Comparison of ENCODE assay signal across 1 cellular context in the genomic region with DNA sequence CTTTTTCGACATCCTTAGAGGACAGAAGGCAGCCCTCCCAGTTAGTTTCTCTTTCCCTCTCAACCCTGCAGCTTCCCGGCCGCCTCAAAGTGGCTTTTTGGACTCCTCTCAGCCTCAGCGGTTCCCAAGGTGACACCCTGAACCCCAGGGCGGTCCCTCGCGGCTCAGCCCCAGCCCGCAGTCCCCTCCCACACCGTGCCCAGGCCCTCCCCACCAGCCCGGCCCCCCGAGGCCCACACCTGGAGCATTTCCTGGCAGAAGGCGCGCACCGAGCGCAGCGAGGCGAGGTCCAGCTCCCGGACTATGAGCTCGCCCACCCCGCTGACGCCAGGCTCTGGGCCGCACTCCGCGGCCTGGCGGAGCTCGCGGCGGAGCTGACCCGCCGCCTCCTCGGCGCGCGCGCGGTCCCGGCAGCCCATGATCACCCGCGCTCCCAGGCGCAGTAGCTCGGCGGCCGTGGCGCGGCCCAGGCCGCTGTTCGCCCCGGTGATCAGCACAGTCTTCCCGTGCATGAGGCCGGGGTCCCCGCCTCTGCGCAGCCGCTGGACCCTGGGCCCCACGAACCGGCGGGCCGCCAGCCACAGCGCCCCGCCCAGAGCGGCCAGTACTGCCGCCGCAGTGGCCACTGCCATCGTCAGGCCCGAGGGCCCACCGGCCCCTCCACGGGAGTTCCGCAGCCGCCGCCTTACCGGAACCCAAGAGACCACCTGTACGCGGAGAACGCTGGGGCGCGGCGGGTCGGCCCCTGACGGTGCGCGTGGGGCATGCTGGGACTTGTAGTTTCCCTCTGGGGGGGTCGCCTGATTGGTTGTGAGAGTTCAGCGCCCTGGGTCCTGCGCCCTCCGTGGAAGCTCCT.
A peak's percentile ranks its signal among the peaks of the same experiment; 100 is the strongest.
TF ChIP-seq lines count a peak whose summit lies in the region.

A gene with protein sequence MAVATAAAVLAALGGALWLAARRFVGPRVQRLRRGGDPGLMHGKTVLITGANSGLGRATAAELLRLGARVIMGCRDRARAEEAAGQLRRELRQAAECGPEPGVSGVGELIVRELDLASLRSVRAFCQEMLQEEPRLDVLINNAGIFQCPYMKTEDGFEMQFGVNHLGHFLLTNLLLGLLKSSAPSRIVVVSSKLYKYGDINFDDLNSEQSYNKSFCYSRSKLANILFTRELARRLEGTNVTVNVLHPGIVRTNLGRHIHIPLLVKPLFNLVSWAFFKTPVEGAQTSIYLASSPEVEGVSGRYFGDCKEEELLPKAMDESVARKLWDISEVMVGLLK (minus strand): TSS at position 713 of the 856 bp plus-strand sequence. CDS start 81 bp downstream, at position 632.

TF ChIP-seq in K562, 482 proteins besides CTCF, POLR2A, EP300 and RAD21 (continued from another document and continues in another):
- TF ChIP-seq SIN3B (IDR thresholded peaks at IDR 0.05; ENCODE audit: low read depth), result peak; percentile 53
- no peak for TF ChIP-seq RBM34 (IDR thresholded peaks at IDR 0.05; ENCODE audit: borderline replicate concordance, insufficient read depth, low read length)
- TF ChIP-seq, protein P1, sequence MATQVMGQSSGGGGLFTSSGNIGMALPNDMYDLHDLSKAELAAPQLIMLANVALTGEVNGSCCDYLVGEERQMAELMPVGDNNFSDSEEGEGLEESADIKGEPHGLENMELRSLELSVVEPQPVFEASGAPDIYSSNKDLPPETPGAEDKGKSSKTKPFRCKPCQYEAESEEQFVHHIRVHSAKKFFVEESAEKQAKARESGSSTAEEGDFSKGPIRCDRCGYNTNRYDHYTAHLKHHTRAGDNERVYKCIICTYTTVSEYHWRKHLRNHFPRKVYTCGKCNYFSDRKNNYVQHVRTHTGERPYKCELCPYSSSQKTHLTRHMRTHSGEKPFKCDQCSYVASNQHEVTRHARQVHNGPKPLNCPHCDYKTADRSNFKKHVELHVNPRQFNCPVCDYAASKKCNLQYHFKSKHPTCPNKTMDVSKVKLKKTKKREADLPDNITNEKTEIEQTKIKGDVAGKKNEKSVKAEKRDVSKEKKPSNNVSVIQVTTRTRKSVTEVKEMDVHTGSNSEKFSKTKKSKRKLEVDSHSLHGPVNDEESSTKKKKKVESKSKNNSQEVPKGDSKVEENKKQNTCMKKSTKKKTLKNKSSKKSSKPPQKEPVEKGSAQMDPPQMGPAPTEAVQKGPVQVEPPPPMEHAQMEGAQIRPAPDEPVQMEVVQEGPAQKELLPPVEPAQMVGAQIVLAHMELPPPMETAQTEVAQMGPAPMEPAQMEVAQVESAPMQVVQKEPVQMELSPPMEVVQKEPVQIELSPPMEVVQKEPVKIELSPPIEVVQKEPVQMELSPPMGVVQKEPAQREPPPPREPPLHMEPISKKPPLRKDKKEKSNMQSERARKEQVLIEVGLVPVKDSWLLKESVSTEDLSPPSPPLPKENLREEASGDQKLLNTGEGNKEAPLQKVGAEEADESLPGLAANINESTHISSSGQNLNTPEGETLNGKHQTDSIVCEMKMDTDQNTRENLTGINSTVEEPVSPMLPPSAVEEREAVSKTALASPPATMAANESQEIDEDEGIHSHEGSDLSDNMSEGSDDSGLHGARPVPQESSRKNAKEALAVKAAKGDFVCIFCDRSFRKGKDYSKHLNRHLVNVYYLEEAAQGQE (CRISPR knock-in tag; IDR thresholded peaks at IDR 0.05; ENCODE audit: low read depth), result peak; percentile 61; the same call in 1 of the 2 replicates
- TF ChIP-seq ZC3H11A (IDR thresholded peaks at IDR 0.05; ENCODE audit: low read depth, low read length), result no peak
- peak; percentile 77 for TF ChIP-seq NFYB (IDR thresholded peaks at IDR 0.05; ENCODE audit: extremely low read depth, insufficient read length)
- TF ChIP-seq, protein P2, sequence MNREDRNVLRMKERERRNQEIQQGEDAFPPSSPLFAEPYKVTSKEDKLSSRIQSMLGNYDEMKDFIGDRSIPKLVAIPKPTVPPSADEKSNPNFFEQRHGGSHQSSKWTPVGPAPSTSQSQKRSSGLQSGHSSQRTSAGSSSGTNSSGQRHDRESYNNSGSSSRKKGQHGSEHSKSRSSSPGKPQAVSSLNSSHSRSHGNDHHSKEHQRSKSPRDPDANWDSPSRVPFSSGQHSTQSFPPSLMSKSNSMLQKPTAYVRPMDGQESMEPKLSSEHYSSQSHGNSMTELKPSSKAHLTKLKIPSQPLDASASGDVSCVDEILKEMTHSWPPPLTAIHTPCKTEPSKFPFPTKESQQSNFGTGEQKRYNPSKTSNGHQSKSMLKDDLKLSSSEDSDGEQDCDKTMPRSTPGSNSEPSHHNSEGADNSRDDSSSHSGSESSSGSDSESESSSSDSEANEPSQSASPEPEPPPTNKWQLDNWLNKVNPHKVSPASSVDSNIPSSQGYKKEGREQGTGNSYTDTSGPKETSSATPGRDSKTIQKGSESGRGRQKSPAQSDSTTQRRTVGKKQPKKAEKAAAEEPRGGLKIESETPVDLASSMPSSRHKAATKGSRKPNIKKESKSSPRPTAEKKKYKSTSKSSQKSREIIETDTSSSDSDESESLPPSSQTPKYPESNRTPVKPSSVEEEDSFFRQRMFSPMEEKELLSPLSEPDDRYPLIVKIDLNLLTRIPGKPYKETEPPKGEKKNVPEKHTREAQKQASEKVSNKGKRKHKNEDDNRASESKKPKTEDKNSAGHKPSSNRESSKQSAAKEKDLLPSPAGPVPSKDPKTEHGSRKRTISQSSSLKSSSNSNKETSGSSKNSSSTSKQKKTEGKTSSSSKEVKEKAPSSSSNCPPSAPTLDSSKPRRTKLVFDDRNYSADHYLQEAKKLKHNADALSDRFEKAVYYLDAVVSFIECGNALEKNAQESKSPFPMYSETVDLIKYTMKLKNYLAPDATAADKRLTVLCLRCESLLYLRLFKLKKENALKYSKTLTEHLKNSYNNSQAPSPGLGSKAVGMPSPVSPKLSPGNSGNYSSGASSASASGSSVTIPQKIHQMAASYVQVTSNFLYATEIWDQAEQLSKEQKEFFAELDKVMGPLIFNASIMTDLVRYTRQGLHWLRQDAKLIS (CRISPR knock-in tag; IDR thresholded peaks at IDR 0.05), result peak; percentile 44; the same call in 1 of the 2 replicates
- TF ChIP-seq, protein P3, sequence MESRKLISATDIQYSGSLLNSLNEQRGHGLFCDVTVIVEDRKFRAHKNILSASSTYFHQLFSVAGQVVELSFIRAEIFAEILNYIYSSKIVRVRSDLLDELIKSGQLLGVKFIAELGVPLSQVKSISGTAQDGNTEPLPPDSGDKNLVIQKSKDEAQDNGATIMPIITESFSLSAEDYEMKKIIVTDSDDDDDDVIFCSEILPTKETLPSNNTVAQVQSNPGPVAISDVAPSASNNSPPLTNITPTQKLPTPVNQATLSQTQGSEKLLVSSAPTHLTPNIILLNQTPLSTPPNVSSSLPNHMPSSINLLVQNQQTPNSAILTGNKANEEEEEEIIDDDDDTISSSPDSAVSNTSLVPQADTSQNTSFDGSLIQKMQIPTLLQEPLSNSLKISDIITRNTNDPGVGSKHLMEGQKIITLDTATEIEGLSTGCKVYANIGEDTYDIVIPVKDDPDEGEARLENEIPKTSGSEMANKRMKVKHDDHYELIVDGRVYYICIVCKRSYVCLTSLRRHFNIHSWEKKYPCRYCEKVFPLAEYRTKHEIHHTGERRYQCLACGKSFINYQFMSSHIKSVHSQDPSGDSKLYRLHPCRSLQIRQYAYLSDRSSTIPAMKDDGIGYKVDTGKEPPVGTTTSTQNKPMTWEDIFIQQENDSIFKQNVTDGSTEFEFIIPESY (CRISPR knock-in tag; IDR thresholded peaks at IDR 0.05), result peak; percentile 11; the same call in 1 of the 2 replicates
- TF ChIP-seq GATA2 (CRISPR knock-in tag; IDR thresholded peaks at IDR 0.05), result no peak
- TF ChIP-seq, protein P4, sequence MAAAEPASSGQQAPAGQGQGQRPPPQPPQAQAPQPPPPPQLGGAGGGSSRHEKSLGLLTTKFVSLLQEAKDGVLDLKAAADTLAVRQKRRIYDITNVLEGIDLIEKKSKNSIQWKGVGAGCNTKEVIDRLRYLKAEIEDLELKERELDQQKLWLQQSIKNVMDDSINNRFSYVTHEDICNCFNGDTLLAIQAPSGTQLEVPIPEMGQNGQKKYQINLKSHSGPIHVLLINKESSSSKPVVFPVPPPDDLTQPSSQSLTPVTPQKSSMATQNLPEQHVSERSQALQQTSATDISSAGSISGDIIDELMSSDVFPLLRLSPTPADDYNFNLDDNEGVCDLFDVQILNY (CRISPR knock-in tag; IDR thresholded peaks at IDR 0.05), result 0 out of 2 replicates have a peak, but pooled peaks have one; percentile 38
- no peak for TF ChIP-seq TRIM28 (IDR thresholded peaks at IDR 0.05)
- peak; percentile 79; the same call in 1 of the 2 replicates for TF ChIP-seq GABPB1 (CRISPR knock-in tag; IDR thresholded peaks at IDR 0.05)
- peak; percentile 64 for TF ChIP-seq ATF7 (IDR thresholded peaks at IDR 0.05)
- no peak for TF ChIP-seq GATAD2A (IDR thresholded peaks at IDR 0.05)
- TF ChIP-seq, protein P5, sequence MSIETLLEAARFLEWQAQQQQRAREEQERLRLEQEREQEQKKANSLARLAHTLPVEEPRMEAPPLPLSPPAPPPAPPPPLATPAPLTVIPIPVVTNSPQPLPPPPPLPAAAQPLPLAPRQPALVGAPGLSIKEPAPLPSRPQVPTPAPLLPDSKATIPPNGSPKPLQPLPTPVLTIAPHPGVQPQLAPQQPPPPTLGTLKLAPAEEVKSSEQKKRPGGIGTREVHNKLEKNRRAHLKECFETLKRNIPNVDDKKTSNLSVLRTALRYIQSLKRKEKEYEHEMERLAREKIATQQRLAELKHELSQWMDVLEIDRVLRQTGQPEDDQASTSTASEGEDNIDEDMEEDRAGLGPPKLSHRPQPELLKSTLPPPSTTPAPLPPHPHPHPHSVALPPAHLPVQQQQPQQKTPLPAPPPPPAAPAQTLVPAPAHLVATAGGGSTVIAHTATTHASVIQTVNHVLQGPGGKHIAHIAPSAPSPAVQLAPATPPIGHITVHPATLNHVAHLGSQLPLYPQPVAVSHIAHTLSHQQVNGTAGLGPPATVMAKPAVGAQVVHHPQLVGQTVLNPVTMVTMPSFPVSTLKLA (conservative IDR thresholded peaks at IDR 0.05), result peak in 1 of 2 experiments; percentile 71; a peak in 2 of 4 replicates
- TF ChIP-seq ZNF24 (IDR thresholded peaks at IDR 0.05), result 0 out of 2 replicates have a peak, but pooled peaks have one; percentile 15
- TF ChIP-seq PHF21A (IDR thresholded peaks at IDR 0.05; ENCODE audit: borderline replicate concordance, low read depth), result no peak
- TF ChIP-seq, protein P6, sequence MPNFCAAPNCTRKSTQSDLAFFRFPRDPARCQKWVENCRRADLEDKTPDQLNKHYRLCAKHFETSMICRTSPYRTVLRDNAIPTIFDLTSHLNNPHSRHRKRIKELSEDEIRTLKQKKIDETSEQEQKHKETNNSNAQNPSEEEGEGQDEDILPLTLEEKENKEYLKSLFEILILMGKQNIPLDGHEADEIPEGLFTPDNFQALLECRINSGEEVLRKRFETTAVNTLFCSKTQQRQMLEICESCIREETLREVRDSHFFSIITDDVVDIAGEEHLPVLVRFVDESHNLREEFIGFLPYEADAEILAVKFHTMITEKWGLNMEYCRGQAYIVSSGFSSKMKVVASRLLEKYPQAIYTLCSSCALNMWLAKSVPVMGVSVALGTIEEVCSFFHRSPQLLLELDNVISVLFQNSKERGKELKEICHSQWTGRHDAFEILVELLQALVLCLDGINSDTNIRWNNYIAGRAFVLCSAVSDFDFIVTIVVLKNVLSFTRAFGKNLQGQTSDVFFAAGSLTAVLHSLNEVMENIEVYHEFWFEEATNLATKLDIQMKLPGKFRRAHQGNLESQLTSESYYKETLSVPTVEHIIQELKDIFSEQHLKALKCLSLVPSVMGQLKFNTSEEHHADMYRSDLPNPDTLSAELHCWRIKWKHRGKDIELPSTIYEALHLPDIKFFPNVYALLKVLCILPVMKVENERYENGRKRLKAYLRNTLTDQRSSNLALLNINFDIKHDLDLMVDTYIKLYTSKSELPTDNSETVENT (CRISPR knock-in tag; IDR thresholded peaks at IDR 0.05), result peak; percentile 63; the same call in 1 of the 2 replicates
- TF ChIP-seq ZNF583 (CRISPR knock-in tag; IDR thresholded peaks at IDR 0.05), result 0 out of 2 replicates have a peak, but pooled peaks have one; percentile 48
- no peak for TF ChIP-seq MCM7 (IDR thresholded peaks at IDR 0.05)
- TF ChIP-seq TEAD4 (IDR thresholded peaks at IDR 0.05; ENCODE audit: low read length), result no peak
- peak; percentile 76; the same call in 1 of the 2 replicates for TF ChIP-seq TEAD4 (CRISPR knock-in tag; IDR thresholded peaks at IDR 0.05; ENCODE audit: borderline replicate concordance)
- TF ChIP-seq NCOA6 (IDR thresholded peaks at IDR 0.05), result 0 out of 2 replicates have a peak, but pooled peaks have one; percentile 33
- no peak for TF ChIP-seq NCOA4 (IDR thresholded peaks at IDR 0.05; ENCODE audit: partially characterized antibody)
- no peak for TF ChIP-seq CC2D1A (IDR thresholded peaks at IDR 0.05)
- TF ChIP-seq ZNF766 (CRISPR knock-in tag; conservative IDR thresholded peaks at IDR 0.05), result no peak
- TF ChIP-seq SAFB2 (IDR thresholded peaks at IDR 0.05; ENCODE audit: borderline replicate concordance, low read depth, low read length, severe bottlenecking), result no peak
- no peak for TF ChIP-seq GTF2A2 (tag; IDR thresholded peaks at IDR 0.05)
- peak; percentile 29; the same call in 1 of the 2 replicates for TF ChIP-seq EP400 (IDR thresholded peaks at IDR 0.05)
- peak; percentile 22 for TF ChIP-seq U2AF1 (optimal IDR thresholded peaks at IDR 0.05; ENCODE audit: low read depth, low read length)
- TF ChIP-seq LEF1 (IDR thresholded peaks at IDR 0.05), result no peak
- TF ChIP-seq, protein P7, sequence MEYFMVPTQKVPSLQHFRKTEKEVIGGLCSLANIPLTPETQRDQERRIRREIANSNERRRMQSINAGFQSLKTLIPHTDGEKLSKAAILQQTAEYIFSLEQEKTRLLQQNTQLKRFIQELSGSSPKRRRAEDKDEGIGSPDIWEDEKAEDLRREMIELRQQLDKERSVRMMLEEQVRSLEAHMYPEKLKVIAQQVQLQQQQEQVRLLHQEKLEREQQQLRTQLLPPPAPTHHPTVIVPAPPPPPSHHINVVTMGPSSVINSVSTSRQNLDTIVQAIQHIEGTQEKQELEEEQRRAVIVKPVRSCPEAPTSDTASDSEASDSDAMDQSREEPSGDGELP (CRISPR knock-in tag; IDR thresholded peaks at IDR 0.05; ENCODE audit: borderline replicate concordance), result peak; percentile 81
- TF ChIP-seq ZNF696 (CRISPR knock-in tag; conservative IDR thresholded peaks at IDR 0.05), result no peak
- 0 out of 2 replicates have a peak, but pooled peaks have one; percentile 30 for TF ChIP-seq HNRNPL (IDR thresholded peaks at IDR 0.05; ENCODE audit: low read depth, low read length)
- peak; percentile 84; the same call in 1 of the 2 replicates for TF ChIP-seq ZNF408 (CRISPR knock-in tag; IDR thresholded peaks at IDR 0.05; ENCODE audit: low read depth)
- TF ChIP-seq ELF2 (CRISPR knock-in tag; IDR thresholded peaks at IDR 0.05), result 0 out of 2 replicates have a peak, but pooled peaks have one; percentile 27
- TF ChIP-seq FOXA1 (IDR thresholded peaks at IDR 0.05; ENCODE audit: borderline replicate concordance), result no peak
- TF ChIP-seq CHD2 (IDR thresholded peaks at IDR 0.05; ENCODE audit: low read depth, low read length), result no peak
- TF ChIP-seq, protein P8, sequence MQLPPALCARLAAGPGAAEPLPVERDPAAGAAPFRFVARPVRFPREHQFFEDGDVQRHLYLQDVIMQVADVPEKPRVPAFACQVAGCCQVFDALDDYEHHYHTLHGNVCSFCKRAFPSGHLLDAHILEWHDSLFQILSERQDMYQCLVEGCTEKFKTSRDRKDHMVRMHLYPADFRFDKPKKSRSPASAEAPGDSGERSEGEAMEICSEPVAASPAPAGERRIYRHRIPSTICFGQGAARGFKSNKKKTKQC (CRISPR knock-in tag; IDR thresholded peaks at IDR 0.05), result peak; percentile 62
